Comparison of ENCODE assay signal across 1 cellular context in genomic region chr2:170696006-170696405, GRCh38.
TF ChIP-seq lines count a peak whose summit lies in the region.

No MANE protein-coding gene starts in this region.

TF ChIP-seq in GM23338, 12 proteins besides CTCF, POLR2A, EP300 and RAD21 (continued from another document):
- TF ChIP-seq ZNF462 (CRISPR knock-in tag; IDR thresholded peaks at IDR 0.05) = no peak
- TF ChIP-seq EZH2phosphoT487 (IDR thresholded peaks at IDR 0.05; ENCODE audit: unreplicated experiment) = no peak
- no peak for TF ChIP-seq EZH2 (IDR thresholded peaks at IDR 0.05; ENCODE audit: low read depth, unreplicated experiment)
- no peak for TF ChIP-seq ETS1 (IDR thresholded peaks at IDR 0.05)
- no peak for TF ChIP-seq ZNF114 (CRISPR knock-in tag; IDR thresholded peaks at IDR 0.05)
- TF ChIP-seq ZNF331 (CRISPR knock-in tag; IDR thresholded peaks at IDR 0.05; ENCODE audit: low read depth) = no peak
- TF ChIP-seq CREB1 (CRISPR knock-in tag; IDR thresholded peaks at IDR 0.05; ENCODE audit: low read depth) = no peak
